Comparison of ENCODE assay signal across 8 cellular contexts in the genomic region with DNA sequence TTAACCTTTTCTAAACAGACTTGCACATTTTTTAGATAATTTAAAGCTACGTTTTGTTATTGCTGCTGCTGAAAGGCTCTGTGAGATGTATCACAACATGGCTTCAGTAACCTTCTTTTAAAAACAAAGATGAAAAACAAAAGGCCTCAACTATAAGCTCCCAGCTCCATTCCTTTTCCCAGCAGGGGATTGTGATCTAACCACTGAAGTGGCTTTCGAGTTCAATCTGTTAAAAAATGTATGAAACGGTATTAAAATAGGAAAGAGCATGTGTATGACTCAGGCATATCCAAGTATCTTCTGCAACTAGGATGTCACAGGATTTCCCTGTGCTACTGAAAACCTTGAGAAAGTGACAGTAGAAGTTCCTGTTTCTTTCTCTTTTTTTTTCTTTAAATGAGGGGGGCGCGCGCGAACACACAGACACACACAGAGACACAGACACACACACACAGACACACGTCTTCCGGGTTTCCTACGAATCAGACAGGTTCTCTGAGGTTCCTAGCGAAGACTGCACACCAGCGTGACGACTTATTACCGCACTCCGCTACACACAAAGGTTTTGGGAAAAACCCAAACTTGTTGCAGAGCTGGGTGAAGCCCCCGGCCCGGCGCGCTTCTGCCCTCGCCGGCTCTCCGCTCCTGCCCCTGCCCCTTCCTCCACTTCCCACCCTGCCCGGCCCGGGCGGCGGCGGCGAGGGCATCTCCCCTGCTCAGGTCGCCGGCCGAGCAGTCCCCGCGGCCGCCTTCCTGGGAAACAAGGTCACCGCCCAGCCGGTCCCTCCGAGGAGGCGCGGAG.
DNase-seq lines count a peak whose midpoint lies in the region; ATAC-seq and TF ChIP-seq lines count a peak whose summit lies in the region.

No MANE protein-coding gene starts in this region.

- intact Hi-C loops in Panc1 (cut with micrococcal nuclease; ENCODE audit: unreplicated experiment): loop anchor here (10.0 kb wide), 1 partner anchor 568 kb away; no protein-coding TSS in a partner anchor

- no peak for TF ChIP-seq CTCF in AG09309 (IDR thresholded peaks at IDR 0.05; ENCODE audit: control insufficient read depth, insufficient read depth, low read depth, low read length, missing control alignments)
- TF ChIP-seq CTCF in Panc1 (IDR thresholded peaks at IDR 0.05): no peak
- no peak for TF ChIP-seq CTCF in foreskin keratinocyte (conservative IDR thresholded peaks at IDR 0.05)
- no peak for TF ChIP-seq CTCF in neutrophil (IDR thresholded peaks at IDR 0.05)

- H3K36me3 ChIP-seq in Panc1 (ENCODE audit: control insufficient read depth, insufficient read depth, low read length): no peaks in the 10 kb centered on the region
- H3K36me3 ChIP-seq in neutrophil: no peaks in the 10 kb centered on the region

- DNase-seq in AG09309 (ENCODE audit: low read depth) (no peak), GM19238 (ENCODE audit: insufficient read length, low spot score) (peak; percentile 12), Panc1 (ENCODE audit: low read depth, low spot score) (no peak), foreskin keratinocyte (peak in 1 of 2 donors; percentile 76), superior temporal gyrus (ENCODE audit: extremely low spot score) (peak; percentile 56)
- peak; percentile 63 for DNase-seq in activated effector memory CD4-positive, alpha-beta T cell treated with Interleukin-2 at 50 U/mL for 16 hours

- H3K27ac ChIP-seq in Panc1 (ENCODE audit: low read length) (peak overlapping the region; percentile 87), foreskin keratinocyte (peak overlapping the region; percentile 64), neutrophil (peak overlapping the region; percentile 97)

- BruUV-seq in Panc1 (replicated peaks; lab: Mats Ljungman, UMichigan): TSS peak; percentile 48

- POLR2A ChIA-PET in Panc1 (lab: Charles Lee): interaction anchor here (0.6 kb wide), 2 partner anchors 11 to 1903 kb away, joined by 3 read pairs; no protein-coding TSS in a partner anchor

- in situ Hi-C loops in Panc1 (cut with HindIII; ENCODE audit: low pct_unique_long_range_greater_than_20kb, low sequenced_read_pairs): no loop called here

- H3K27me3 ChIP-seq in Panc1 (ENCODE audit: control insufficient read depth, insufficient read depth, low read length) (no peaks in the 10 kb centered on the region), foreskin keratinocyte (no peaks in the 10 kb centered on the region), neutrophil (no peaks in the 10 kb centered on the region)

- H3K4me3 ChIP-seq in AG09309 (ENCODE audit: control insufficient read depth, low read depth, low read length) (peak overlapping the region; percentile 65), Panc1 (ENCODE audit: low read depth in 2 of 2, low read length in 2 of 2) (peak overlapping the region; percentile 64 to 84), neutrophil (ENCODE audit: low read depth in 1 of 2, low read length in 1 of 2) (peak overlapping the region; percentile 72 to 85)

- H3K9me3 ChIP-seq in Panc1 (ENCODE audit: control insufficient read depth, insufficient read depth, low read depth, low read length): no peaks in the 10 kb centered on the region
- H3K9me3 ChIP-seq in neutrophil: no peaks in the 10 kb centered on the region

- CTCF ChIA-PET in Panc1 (lab: Charles Lee): no interaction called here

- ATAC-seq in HG03439 (IDR thresholded peaks at IDR 0.05; ENCODE audit: unreplicated experiment) (peak; percentile 49), Panc1 (peak; percentile 53), foreskin keratinocyte (peak; percentile 40)

- H3K4me1 ChIP-seq in Panc1 (ENCODE audit: control insufficient read depth, insufficient read depth, low read length) (peaks cover 51% of the 10 kb centered on the region), foreskin keratinocyte (peaks cover 54% of the 10 kb centered on the region), neutrophil (ENCODE audit: control insufficient read depth in 1 of 2, insufficient read depth in 1 of 2, low read depth in 1 of 2, low read length in 1 of 2) (peaks cover 68 to 69% of the 10 kb centered on the region in 2 experiments)

Comparison
In these comparisons a context has a peak if more than half of its experiments do, and no peak if none do; other contexts are left out.
1. DNase-seq: peak in GM19238 (single experiment), activated effector memory CD4-positive, alpha-beta T cell treated with Interleukin-2 at 50 U/mL for 16 hours (single experiment) and superior temporal gyrus (single experiment); none in AG09309 (single experiment) and Panc1 (single experiment).
2. Peak in every context shown above with its lines, with median percentiles within 50 percentile points of each other: H3K4me3 ChIP-seq, ATAC-seq and H3K27ac ChIP-seq.